4 cellular contexts compared by ENCODE assay signal in the genomic region with DNA sequence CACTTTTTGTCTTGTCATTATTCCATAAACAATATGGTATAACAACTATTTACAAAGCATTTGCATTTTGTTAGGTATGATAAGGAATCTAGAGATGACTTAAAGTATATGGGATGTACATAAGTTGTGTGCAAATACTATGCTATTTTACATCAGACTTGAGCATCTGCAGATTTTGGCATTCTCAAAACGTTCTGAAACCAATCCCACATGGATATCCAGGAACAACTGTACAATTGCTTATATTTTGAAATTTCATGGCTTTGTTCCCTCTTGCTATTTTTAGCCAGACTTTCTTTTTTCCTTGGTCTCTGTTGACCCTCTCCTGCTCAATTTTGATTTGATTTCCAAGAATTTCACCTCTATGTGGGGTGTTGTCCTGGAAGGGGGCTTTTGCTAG. TPM values are rescaled to one million over a fixed set of nuclear protein-coding genes. Genes with fewer than 3 reads are reported as not detected.
"Had no signal": no experiment of that assay in that cellular context is flagged by ENCODE, and none has a peak within 500 bp of the region (broad histone marks: within the 10 kb centered on the region; RNA-seq: fewer than 3 reads in every experiment).

No MANE protein-coding gene starts in this region.

- DNase-seq: GDM1, GF-D8 had no signal

- ATAC-seq: GM12878 had no signal

- H3K4me3 ChIP-seq: GM12878 had no signal

RNA-seq across cellular contexts. Expression of a gene that starts 32.9 kb away (rescaled TPM):
- total RNA-seq: G401 had no signal
